Comparison of ENCODE assay signal across 8 cellular contexts in the genomic region with DNA sequence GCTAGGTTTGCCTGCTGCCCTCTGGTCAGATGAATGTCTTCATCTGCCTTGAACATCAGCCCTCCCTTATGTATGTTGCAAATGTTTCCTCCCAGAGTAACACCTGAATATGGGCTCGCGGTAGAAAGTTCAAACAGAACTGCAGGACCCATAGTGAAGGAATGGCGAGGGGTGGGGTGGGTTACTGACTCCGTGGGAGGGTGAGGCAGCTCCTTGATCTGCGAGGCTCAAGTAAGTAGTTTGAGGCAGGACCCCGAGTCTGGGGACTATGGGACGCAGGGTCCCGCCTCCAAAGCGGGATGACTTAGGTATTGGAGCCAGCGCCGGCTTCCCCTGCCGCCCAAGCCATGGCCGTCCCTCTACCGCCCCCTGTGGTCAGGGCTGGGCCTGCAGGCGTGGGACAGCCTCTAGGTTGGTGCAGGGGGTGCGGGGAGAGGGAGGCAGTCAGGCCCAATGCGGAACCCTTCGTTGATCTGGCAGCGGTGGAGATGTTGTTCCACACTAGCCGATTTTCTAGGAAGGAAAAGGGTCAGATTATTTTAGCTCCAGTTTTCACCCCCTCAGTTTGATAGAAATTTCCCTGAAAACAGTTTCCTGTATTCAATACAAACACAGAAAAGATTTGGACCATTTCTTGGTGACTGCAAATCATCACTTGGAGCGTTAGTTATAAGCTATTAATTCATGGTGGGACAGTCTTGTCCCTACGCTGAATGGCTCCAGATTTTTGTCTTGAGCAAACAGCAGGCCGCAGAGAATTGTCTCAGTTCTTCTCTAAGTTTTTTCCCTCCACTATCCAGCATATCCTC.
DNase-seq lines count a peak whose midpoint lies in the region; ATAC-seq lines count a peak whose summit lies in the region.

No MANE protein-coding gene starts in this region.

- no CpG with 5 or more reads among the region's 23 CpGs for WGBS in iPS DF 6.9 (ENCODE audit: insufficient coverage, insufficient read length)

- peak overlapping the region; percentile 8; the same call in 1 of the 2 replicates for H3K4me3 ChIP-seq in iPS DF 6.9 (ENCODE audit: low read length)

- no peaks in the 10 kb centered on the region for H3K36me3 ChIP-seq in iPS DF 6.9 (ENCODE audit: control insufficient read depth, insufficient read depth, low read length)

- no peak overlapping the region for H3K27ac ChIP-seq in iPS DF 6.9 (ENCODE audit: low read length)

- H3K9me3 ChIP-seq in iPS DF 6.9 (ENCODE audit: control insufficient read depth, insufficient read depth, low read length), result no peaks in the 10 kb centered on the region

- H3K27me3 ChIP-seq in iPS DF 6.9 (ENCODE audit: control insufficient read depth, insufficient read depth, low read length), result no peaks in the 10 kb centered on the region

- DNase-seq in Daoy (ENCODE audit: low read depth) (peak; percentile 60), NCI-H460 (ENCODE audit: extremely low read depth, low read depth) (peak; percentile 57), iPS DF 6.9 (ENCODE audit: low read depth, low spot score) (peak; percentile 80), occipital lobe (lab: John Stamatoyannopoulos, UW) (no peak)
- DNase-seq in activated naive CD4-positive, alpha-beta T cell treated with Interleukin-2 at 50 U/mL for 16 hours, result peak; percentile 43
- peak; percentile 60 to 70 for DNase-seq in stimulated activated CD4-positive, alpha-beta T cell treated with anti-CD3 and anti-CD28 coated beads, Interleukin-2, amount 100 ng/mL, for 48 hours

- ATAC-seq in HG03196 (IDR thresholded peaks at IDR 0.05; ENCODE audit: unreplicated experiment) (no peak), GM21360 (IDR thresholded peaks at IDR 0.05; ENCODE audit: unreplicated experiment) (no peak)

- no peaks in the 10 kb centered on the region for H3K4me1 ChIP-seq in iPS DF 6.9 (ENCODE audit: control insufficient read depth, insufficient read depth, low read length)
